25 cellular contexts compared by ENCODE assay signal in genomic region chr22:42310301-42310981, GRCh38. TPM values are rescaled to one million over a fixed set of nuclear protein-coding genes. Genes with fewer than 3 reads are reported as not detected.
DNase-seq lines count a peak whose midpoint lies in the region; ATAC-seq and TF ChIP-seq lines count a peak whose summit lies in the region.
"Had no signal": no experiment of that assay in that cellular context is flagged by ENCODE, and none has a peak within 500 bp of the region (broad histone marks: within the 10 kb centered on the region; RNA-seq: fewer than 3 reads in every experiment).

No MANE protein-coding gene starts in this region.

- H3K27me3 Mint-ChIP-seq in stimulated activated naive CD8-positive, alpha-beta T cell treated with anti-CD3 and anti-CD28 coated beads, Interleukin-15, Interleukin-2, amounts not matched to agents 100 ng/mL and 50 ng/mL, for 24 hours = no peaks in the 10 kb centered on the region
- H3K27me3 Mint-ChIP-seq in stimulated activated naive CD8-positive, alpha-beta T cell treated with anti-CD3 and anti-CD28 coated beads, Interleukin-15, amount 100 ng/mL, for 72 hours = no peaks in the 10 kb centered on the region

- no peaks in the 10 kb centered on the region for H3K9me3 Mint-ChIP-seq in stimulated activated naive CD8-positive, alpha-beta T cell treated with anti-CD3 and anti-CD28 coated beads, Interleukin-15, Interleukin-2, amounts not matched to agents 100 ng/mL and 50 ng/mL, for 24 hours
- no peaks in the 10 kb centered on the region for H3K9me3 Mint-ChIP-seq in stimulated activated naive CD8-positive, alpha-beta T cell treated with anti-CD3 and anti-CD28 coated beads, Interleukin-15, amount 100 ng/mL, for 72 hours
- H3K9me3 Mint-ChIP-seq: HFFc6 had no signal

- H3K36me3 Mint-ChIP-seq in stimulated activated naive CD8-positive, alpha-beta T cell treated with anti-CD3 and anti-CD28 coated beads, Interleukin-15, Interleukin-2, amounts not matched to agents 100 ng/mL and 50 ng/mL, for 24 hours (ENCODE audit: low read depth) = no peaks in the 10 kb centered on the region

- ATAC-seq in stimulated activated naive CD8-positive, alpha-beta T cell treated with anti-CD3 and anti-CD28 coated beads, Interleukin-15, amount 100 ng/mL, for 72 hours = no peak
- ATAC-seq in HG02571 (IDR thresholded peaks at IDR 0.05; ENCODE audit: unreplicated experiment) = no peak
- ATAC-seq: activated CD8-positive, alpha-beta T cell treated with anti-CD3 and anti-CD28 coated beads, Interleukin-2, amount 10 ng/mL, durations not matched to agents 7 days and 5 days; gastroesophageal sphincter; left ventricle myocardium superior had no signal

- H3K27ac ChIP-seq in mesodermal cell (ENCODE audit: low read depth, low read length, severe bottlenecking) = peak overlapping the region; percentile 6
- H3K27ac ChIP-seq: adrenal gland, esophagus muscularis mucosa, gastroesophageal sphincter, upper lobe of left lung had no signal

- no peak overlapping the region for H3K4me3 ChIP-seq in mesodermal cell (ENCODE audit: extremely low read depth, insufficient read depth, low read length, poor library complexity, severe bottlenecking)
- H3K4me3 ChIP-seq: adrenal gland, esophagus muscularis mucosa, gastroesophageal sphincter, upper lobe of left lung had no signal

- peaks cover 19% of the 10 kb centered on the region for H3K4me1 Mint-ChIP-seq in stimulated activated naive CD8-positive, alpha-beta T cell treated with anti-CD3 and anti-CD28 coated beads, Interleukin-15, Interleukin-2, amounts not matched to agents 100 ng/mL and 50 ng/mL, for 24 hours (ENCODE audit: low read depth)
- peaks cover 77% of the 10 kb centered on the region for H3K4me1 Mint-ChIP-seq in stimulated activated naive CD8-positive, alpha-beta T cell treated with anti-CD3 and anti-CD28 coated beads, Interleukin-15, amount 100 ng/mL, for 72 hours

- H3K36me3 ChIP-seq in mesodermal cell (ENCODE audit: control insufficient read depth, insufficient read depth, low read length) = no peaks in the 10 kb centered on the region
- H3K36me3 ChIP-seq: adrenal gland, esophagus muscularis mucosa, gastroesophageal sphincter, upper lobe of left lung had no signal

- H3K9me3 ChIP-seq in mesodermal cell (ENCODE audit: control insufficient read depth, low read length) = no peaks in the 10 kb centered on the region
- H3K9me3 ChIP-seq: adrenal gland, esophagus muscularis mucosa, gastroesophageal sphincter, upper lobe of left lung had no signal

- H3K4me3 Mint-ChIP-seq in stimulated activated naive CD8-positive, alpha-beta T cell treated with anti-CD3 and anti-CD28 coated beads, Interleukin-15, Interleukin-2, amounts not matched to agents 100 ng/mL and 50 ng/mL, for 24 hours = no peak overlapping the region
- no peak overlapping the region for H3K4me3 Mint-ChIP-seq in stimulated activated naive CD8-positive, alpha-beta T cell treated with anti-CD3 and anti-CD28 coated beads, Interleukin-15, amount 100 ng/mL, for 72 hours
- H3K4me3 Mint-ChIP-seq: activated CD8-positive, alpha-beta T cell treated with anti-CD3 and anti-CD28 coated beads, Interleukin-2, amount 10 ng/mL, durations not matched to agents 7 days and 5 days; HFFc6 had no signal

- no peak for DNase-seq in stimulated activated naive CD8-positive, alpha-beta T cell treated with anti-CD3 and anti-CD28 coated beads, Interleukin-15, amount 100 ng/mL, for 72 hours
- peak; percentile 44 for DNase-seq in astrocyte of the hippocampus (ENCODE audit: low read depth, low spot score)
- no peak for DNase-seq in activated CD8-positive, alpha-beta memory T cell treated with anti-CD3 and anti-CD28 coated beads for 24 hours
- DNase-seq in erythroblast (lab: John Stamatoyannopoulos, UW) = no peak
- DNase-seq in activated naive CD4-positive, alpha-beta T cell treated with anti-CD3 and anti-CD28 coated beads, Interleukin-2, amount 50 U/mL, for 16 hours = no peak
- DNase-seq: activated CD4-positive, alpha-beta T cell treated with anti-CD3 and anti-CD28 coated beads for 1 hour; activated CD8-positive, alpha-beta T cell treated with anti-CD3 and anti-CD28 coated beads, Interleukin-2, amount 10 ng/mL, durations not matched to agents 7 days and 5 days; activated gamma-delta T cell treated with Interleukin-2 at 50 U/mL for 16 hours; adrenal gland; Calu3; effector memory CD4-positive, alpha-beta T cell; HFFc6; left ventricle myocardium superior; NCI-H1417; NCI-H510A; SHP77 treated with DMSO at 0.1 percent for 48 hours; stimulated activated CD8-positive, alpha-beta memory T cell treated with anti-CD3 and anti-CD28 coated beads, Interleukin-4, amount 100 ng/mL, for 48 hours; SW 1271 had no signal

- H3K4me1 ChIP-seq in mesodermal cell (ENCODE audit: control insufficient read depth, insufficient read depth, low read length, poor library complexity, severe bottlenecking) = peaks cover 22% of the 10 kb centered on the region
- H3K4me1 ChIP-seq: adrenal gland had no signal

- 47 to 57% methylated on average over 10 to 13 of the region's 15 CpGs for WGBS in mesodermal cell (ENCODE audit: insufficient coverage in 2 of 2), 2 experiments

- no peak for TF ChIP-seq POLR2A in erythroblast (IDR thresholded peaks at IDR 0.05; ENCODE audit: low read length)

- peak overlapping the region; percentile 28 for H3K27ac Mint-ChIP-seq in stimulated activated naive CD8-positive, alpha-beta T cell treated with anti-CD3 and anti-CD28 coated beads, Interleukin-15, Interleukin-2, amounts not matched to agents 100 ng/mL and 50 ng/mL, for 24 hours
- no peak overlapping the region for H3K27ac Mint-ChIP-seq in stimulated activated naive CD8-positive, alpha-beta T cell treated with anti-CD3 and anti-CD28 coated beads, Interleukin-15, amount 100 ng/mL, for 72 hours
- H3K27ac Mint-ChIP-seq: HFFc6, progenitor cell of endocrine pancreas had no signal

RNA-seq across cellular contexts. Expression of gene TCF20, which starts 40.0 kb away (rescaled TPM):
- polyA plus RNA-seq in mesodermal cell (2013, experiment 1 of 2) = 27.8 TPM
- polyA plus RNA-seq in mesodermal cell (2013, experiment 2 of 2) = 24.9 TPM
